Comparison of ENCODE assay signal across 10 cellular contexts in genomic region chr2:29295843-29296242, GRCh38.
DNase-seq lines count a peak whose midpoint lies in the region; ATAC-seq and TF ChIP-seq lines count a peak whose summit lies in the region.
"Had no signal": no experiment of that assay in that cellular context is flagged by ENCODE, and none has a peak within 500 bp of the region (broad histone marks: within the 10 kb centered on the region; RNA-seq: fewer than 3 reads in every experiment).

No MANE protein-coding gene starts in this region.

- 38% methylated on average over 4 of the region's 4 CpGs for WGBS in SK-N-SH (ENCODE audit: low lambda C conversion rate)

- H3K4me1 ChIP-seq in HCT116 (ENCODE audit: control insufficient read depth in 1 of 2, insufficient read depth in 2 of 2, low read length in 2 of 2) (no peaks in the 10 kb centered on the region), SK-N-SH (ENCODE audit: control insufficient read depth in 1 of 2, insufficient read depth in 2 of 2, low read depth in 1 of 2, low read length in 1 of 2) (no peaks in the 10 kb centered on the region; a peak in 2 of 4 replicates)

- no TSS peak for BruUV-seq in HCT116 (replicated peaks; lab: Mats Ljungman, UMichigan)

- TF ChIP-seq RAD21 in HCT116 (IDR thresholded peaks at IDR 0.05; ENCODE audit: low read depth) (peak; percentile 61), SK-N-SH (IDR thresholded peaks at IDR 0.05; ENCODE audit: low read length) (peak; percentile 88)

- H3K36me3 ChIP-seq in HCT116 (ENCODE audit: control insufficient read depth in 1 of 2, insufficient read depth in 2 of 2, low read length in 2 of 2) (no peaks in the 10 kb centered on the region), SK-N-SH (replicated peaks in 1 of 2; ENCODE audit: control insufficient read depth in 1 of 2, insufficient read depth in 2 of 2, low read length in 1 of 2) (peaks cover 0 to 2% of the 10 kb centered on the region in 2 experiments), kidney epithelial cell (ENCODE audit: control insufficient read depth, insufficient read depth, low read length) (no peaks in the 10 kb centered on the region)

- H3K27me3 ChIP-seq in HCT116 (ENCODE audit: insufficient read depth, low read length) (peaks cover 77% of the 10 kb centered on the region), SK-N-SH (ENCODE audit: insufficient read depth) (no peaks in the 10 kb centered on the region), kidney epithelial cell (ENCODE audit: control insufficient read depth, insufficient read depth, low read length) (no peaks in the 10 kb centered on the region)

- no peaks in the 10 kb centered on the region for H3F3A ChIP-seq in SK-N-SH (replicated peaks; ENCODE audit: insufficient read depth)

- no peak for TF ChIP-seq POLR2A in HCT116 (IDR thresholded peaks at IDR 0.05; ENCODE audit: borderline replicate concordance, extremely low read depth, insufficient read depth, insufficient read length)

- H3K4me3 ChIP-seq in HCT116 (replicated peaks in 1 of 2; ENCODE audit: low read depth in 1 of 2, low read length in 2 of 2): no peak overlapping the region
- H3K4me3 ChIP-seq in SK-N-SH (ENCODE audit: low read depth in 2 of 2, low read length in 1 of 2): no peak overlapping the region
- no peak overlapping the region for H3K4me3 ChIP-seq in kidney epithelial cell (ENCODE audit: low read depth, low read length)
- H3K4me3 ChIP-seq: SK-N-MC had no signal

- POLR2A ChIA-PET in HCT116 (lab: Charles Lee) (no interaction called here), SK-N-SH (lab: Yijun Ruan, JAX) (interaction anchor here (0.6 to 1.5 kb wide), 2 partner anchors 14 to 780 kb away, joined by 3 to 4 read pairs; no protein-coding TSS in a partner anchor)

- H3K9me3 ChIP-seq in HCT116 (ENCODE audit: control insufficient read depth in 1 of 2, insufficient read depth in 1 of 2, low read depth in 1 of 2, low read length in 2 of 2) (no peaks in the 10 kb centered on the region), SK-N-SH (no peaks in the 10 kb centered on the region)

- H3K79me2 ChIP-seq in HCT116 (ENCODE audit: insufficient read depth, low read length): no peaks in the 10 kb centered on the region
- no peaks in the 10 kb centered on the region for H3K79me2 ChIP-seq in SK-N-SH (ENCODE audit: insufficient read depth)

- no peak for TF ChIP-seq EP300 in SK-N-SH (IDR thresholded peaks at IDR 0.05; ENCODE audit: borderline replicate concordance in 1 of 2, low read depth in 1 of 2, low read length in 1 of 2)

- peak; percentile 78 for ATAC-seq in HCT116
- no peak for ATAC-seq in GM18517 (IDR thresholded peaks at IDR 0.05; ENCODE audit: unreplicated experiment)
- ATAC-seq in GM21619 (IDR thresholded peaks at IDR 0.05; ENCODE audit: unreplicated experiment): no peak
- ATAC-seq in GM18861 (IDR thresholded peaks at IDR 0.05; ENCODE audit: unreplicated experiment): no peak
- ATAC-seq: naive thymus-derived CD8-positive, alpha-beta T cell had no signal

- H3K27ac ChIP-seq in HCT116 (ENCODE audit: low read depth, low read length): no peak overlapping the region
- H3K27ac ChIP-seq in SK-N-SH (ENCODE audit: low read depth in 2 of 2, low read length in 1 of 2): peak overlapping the region in 1 of 2 experiments; percentile 16; a peak in 1 of 4 replicates
- H3K27ac ChIP-seq: SK-N-MC had no signal

- intact Hi-C loops in HCT116 (cut with micrococcal nuclease): loop anchor here (2.0 to 10.0 kb wide), 3 partner anchors 546 to 777 kb away; no protein-coding TSS in a partner anchor

- no peak overlapping the region for H3K9ac ChIP-seq in HCT116 (ENCODE audit: low read length)
- H3K9ac ChIP-seq in SK-N-SH: no peak overlapping the region

- H3K4me2 ChIP-seq in HCT116 (ENCODE audit: low read length) (no peak overlapping the region), SK-N-SH (no peak overlapping the region)

- TF ChIP-seq CTCF in HCT116 (IDR thresholded peaks at IDR 0.05 in 2 of 3, conservative IDR thresholded peaks at IDR 0.05 in 1 of 3; ENCODE audit: borderline replicate concordance in 1 of 3, insufficient read depth in 1 of 3, low read depth in 2 of 3, low read length in 2 of 3) (peak; percentile 25 to 47 (median 34); a peak in 4 of 6 replicates), SK-N-SH (IDR thresholded peaks at IDR 0.05) (peak; percentile 49), kidney epithelial cell (IDR thresholded peaks at IDR 0.05; ENCODE audit: insufficient read depth, low read length, poor library complexity, severe bottlenecking) (peak; percentile 48)

- CTCF ChIA-PET in HCT116 (lab: Charles Lee) (interaction anchor here (1.0 kb wide), 1 partner anchor 13 kb away, joined by 3 read pairs; no protein-coding TSS in a partner anchor), SK-N-SH (lab: Yijun Ruan, JAX) (interaction anchor here (0.6 to 4.4 kb wide), 19 partner anchors 11 to 730 kb away, joined by 3 to 43 read pairs (median 3); no protein-coding TSS in a partner anchor)

- H2AFZ ChIP-seq in HCT116 (ENCODE audit: low read depth, low read length, poor library complexity, severe bottlenecking): no peak overlapping the region
- no peak overlapping the region for H2AFZ ChIP-seq in SK-N-SH (ENCODE audit: low read depth)

- RAD21 ChIA-PET in HCT116 (lab: Charles Lee; ENCODE audit: low non-redundant PET in 1 of 2, low total read pairs in 2 of 2, uncharacterized antibody in 2 of 2, unreplicated experiment in 2 of 2): no interaction called here

- H4K20me1 ChIP-seq in HCT116 (ENCODE audit: insufficient read depth) (no peaks in the 10 kb centered on the region), SK-N-SH (ENCODE audit: insufficient read depth) (no peaks in the 10 kb centered on the region)

- no peaks in the 10 kb centered on the region for H3K9me2 ChIP-seq in HCT116 (ENCODE audit: insufficient read depth)
- H3K9me2 ChIP-seq in SK-N-SH: no peaks in the 10 kb centered on the region

- DNase-seq in COLO668 (lab: John Stamatoyannopoulos, UW; ENCODE audit: unreplicated experiment) (peak; percentile 10), HCT116 (ENCODE audit: low read depth, low spot score) (peak; percentile 18), SK-N-SH (peak; percentile 54), kidney epithelial cell (ENCODE audit: low read depth) (no peak), NCI-H2029 treated with DMSO at 0.1 percent for 48 hours (lab: John Stamatoyannopoulos, UW) (no peak)
- DNase-seq: naive thymus-derived CD8-positive, alpha-beta T cell had no signal

TF ChIP-seq in HCT116, 20 proteins besides CTCF, POLR2A, EP300 and RAD21:
- TF ChIP-seq ZFX (IDR thresholded peaks at IDR 0.05): no peak
- TF ChIP-seq MAX (IDR thresholded peaks at IDR 0.05): 0 out of 2 replicates have a peak, but pooled peaks have one; percentile 28
TF ChIP-seq in HCT116: peak in this region for 1.

TF ChIP-seq in SK-N-SH, 30 proteins besides CTCF, POLR2A, EP300 and RAD21:
- no peak for TF ChIP-seq JUND (IDR thresholded peaks at IDR 0.05)
- TF ChIP-seq GABPA (IDR thresholded peaks at IDR 0.05; ENCODE audit: low read depth): no peak
- TF ChIP-seq TEAD4 (IDR thresholded peaks at IDR 0.05; ENCODE audit: borderline replicate concordance, insufficient read depth): no peak
- peak; percentile 75 for TF ChIP-seq SMC3 (IDR thresholded peaks at IDR 0.05; ENCODE audit: low read depth, low read length)
- peak; percentile 26; the same call in 1 of the 2 replicates for TF ChIP-seq MXI1 (IDR thresholded peaks at IDR 0.05; ENCODE audit: low read depth, low read length)
- TF ChIP-seq, protein P1, sequence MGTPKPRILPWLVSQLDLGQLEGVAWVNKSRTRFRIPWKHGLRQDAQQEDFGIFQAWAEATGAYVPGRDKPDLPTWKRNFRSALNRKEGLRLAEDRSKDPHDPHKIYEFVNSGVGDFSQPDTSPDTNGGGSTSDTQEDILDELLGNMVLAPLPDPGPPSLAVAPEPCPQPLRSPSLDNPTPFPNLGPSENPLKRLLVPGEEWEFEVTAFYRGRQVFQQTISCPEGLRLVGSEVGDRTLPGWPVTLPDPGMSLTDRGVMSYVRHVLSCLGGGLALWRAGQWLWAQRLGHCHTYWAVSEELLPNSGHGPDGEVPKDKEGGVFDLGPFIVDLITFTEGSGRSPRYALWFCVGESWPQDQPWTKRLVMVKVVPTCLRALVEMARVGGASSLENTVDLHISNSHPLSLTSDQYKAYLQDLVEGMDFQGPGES (IDR thresholded peaks at IDR 0.05; ENCODE audit: low read depth, low read length): no peak
- TF ChIP-seq FOSL2 (IDR thresholded peaks at IDR 0.05; ENCODE audit: borderline replicate concordance, low read depth): no peak
- TF ChIP-seq YY1 (IDR thresholded peaks at IDR 0.05; ENCODE audit: low read depth): no peak
- no peak for TF ChIP-seq ELF1 (IDR thresholded peaks at IDR 0.05)
- TF ChIP-seq REST (IDR thresholded peaks at IDR 0.05; ENCODE audit: low read depth, low read length): 0 out of 2 replicates have a peak, but pooled peaks have one; percentile 7
TF ChIP-seq in SK-N-SH: peak in this region for 3.

Comparison
In these comparisons a context has a peak if more than half of its experiments do, and no peak if none do; other contexts are left out.
1. DNase-seq: peak in COLO668 (single experiment), HCT116 (single experiment) and SK-N-SH (single experiment); none in kidney epithelial cell (single experiment) and NCI-H2029 treated with DMSO at 0.1 percent for 48 hours (single experiment).
2. Peak in every context shown above with its lines, with median percentiles within 50 percentile points of each other: CTCF ChIP-seq.